9 cellular contexts compared by ENCODE assay signal in genomic region chr7:100373261-100373831, GRCh38. TPM values are rescaled to one million over a fixed set of nuclear protein-coding genes. Genes with fewer than 3 reads are reported as not detected.
A peak's percentile ranks its signal among the peaks of the same experiment; 100 is the strongest.
DNase-seq lines count a peak whose midpoint lies in the region; ATAC-seq, FAIRE-seq and TF ChIP-seq lines count a peak whose summit lies in the region.
"Had no signal": no experiment of that assay in that cellular context is flagged by ENCODE, and none has a peak within 500 bp of the region (broad histone marks: within the 10 kb centered on the region; RNA-seq: fewer than 3 reads in every experiment).

TSS of gene PILRA (plus strand) at chr7:100373487. CDS start at chr7:100373657, 170 bp downstream.

- intact Hi-C loops in activated naive CD4-positive, alpha-beta T cell treated with anti-CD3 and anti-CD28 coated beads for 36 hours (cut with micrococcal nuclease): no loop called here
- intact Hi-C loops in upper lobe of right lung (cut with DNase I): no loop called here

- H3K4me3 ChIP-seq in cardiac fibroblast (replicated peaks in 1 of 2; ENCODE audit: low read depth in 2 of 2, low read length in 2 of 2): no peak within 1 kb of the TSS
- H3K4me3 ChIP-seq in upper lobe of right lung: peak within 1 kb of the TSS; percentile 36
- H3K4me3 ChIP-seq in MG63: no peak within 1 kb of the TSS

- H3K9me3 Mint-ChIP-seq in activated naive CD4-positive, alpha-beta T cell treated with anti-CD3 and anti-CD28 coated beads for 36 hours: no peaks in the 10 kb centered on the region
- no peaks in the 10 kb centered on the region for H3K9me3 Mint-ChIP-seq in memory B cell

- CTCF ChIA-PET in activated naive CD4-positive, alpha-beta T cell treated with anti-CD3 and anti-CD28 coated beads for 36 hours (lab: Charles Lee): no interaction called here

- no peaks in the 10 kb centered on the region for H3K9me3 ChIP-seq in upper lobe of right lung
- no peaks in the 10 kb centered on the region for H3K9me3 ChIP-seq in MG63

- no peak within 1 kb of the TSS for H3K4me3 Mint-ChIP-seq in activated naive CD4-positive, alpha-beta T cell treated with anti-CD3 and anti-CD28 coated beads for 36 hours
- peak within 1 kb of the TSS; percentile 64 for H3K4me3 Mint-ChIP-seq in memory B cell

- no peaks in the 10 kb centered on the region for H3K27me3 Mint-ChIP-seq in activated naive CD4-positive, alpha-beta T cell treated with anti-CD3 and anti-CD28 coated beads for 36 hours (ENCODE audit: low read depth)
- no peaks in the 10 kb centered on the region for H3K27me3 Mint-ChIP-seq in memory B cell

- no peaks in the 10 kb centered on the region for H3K36me3 Mint-ChIP-seq in activated naive CD4-positive, alpha-beta T cell treated with anti-CD3 and anti-CD28 coated beads for 36 hours (ENCODE audit: low read depth)
- H3K36me3 Mint-ChIP-seq in memory B cell: no peaks in the 10 kb centered on the region

- H3K4me1 ChIP-seq in upper lobe of right lung: peaks cover 4% of the 10 kb centered on the region

- DNase-seq in activated naive CD4-positive, alpha-beta T cell treated with anti-CD3 and anti-CD28 coated beads for 36 hours: no peak
- DNase-seq in activated naive CD4-positive, alpha-beta T cell (lab: John Stamatoyannopoulos, UW): no peak
- DNase-seq in cardiac fibroblast (ENCODE audit: low read depth in 2 of 2): peak; percentile 41 to 46
- no peak for DNase-seq in memory B cell (ENCODE audit: low spot score in 2 of 2)
- DNase-seq in upper lobe of right lung: peak; percentile 72
- DNase-seq in HTR-8/SVneo (ENCODE audit: insufficient read length, low spot score): no peak
- no peak for DNase-seq in MG63

- H3K27ac ChIP-seq in upper lobe of right lung: peak within 1 kb of the TSS; percentile 75

- H3K27me3 ChIP-seq in upper lobe of right lung (no peaks in the 10 kb centered on the region), MG63 (no peaks in the 10 kb centered on the region)

- TF ChIP-seq CTCF in cardiac fibroblast (IDR thresholded peaks at IDR 0.05; ENCODE audit: low read depth, low read length): no peak
- no peak for TF ChIP-seq CTCF in upper lobe of right lung (IDR thresholded peaks at IDR 0.05)

- FAIRE-seq in HTR-8/SVneo (lab: Jason Lieb, UNC): no peak
- FAIRE-seq: bronchial epithelial cell had no signal

- ATAC-seq in memory B cell (ENCODE audit: low read depth): no peak
- peak; percentile 67 for ATAC-seq in upper lobe of right lung
- no peak for ATAC-seq in HG02973 (IDR thresholded peaks at IDR 0.05; ENCODE audit: unreplicated experiment)

- peak within 1 kb of the TSS; percentile 41 for H3K27ac Mint-ChIP-seq in activated naive CD4-positive, alpha-beta T cell treated with anti-CD3 and anti-CD28 coated beads for 36 hours
- H3K27ac Mint-ChIP-seq in memory B cell: peak within 1 kb of the TSS; percentile 89

- H3K36me3 ChIP-seq in upper lobe of right lung: no peaks in the 10 kb centered on the region
- no peaks in the 10 kb centered on the region for H3K36me3 ChIP-seq in MG63

- peaks cover 13% of the 10 kb centered on the region for H3K4me1 Mint-ChIP-seq in activated naive CD4-positive, alpha-beta T cell treated with anti-CD3 and anti-CD28 coated beads for 36 hours (ENCODE audit: low read depth)
- H3K4me1 Mint-ChIP-seq in memory B cell: peaks cover 31% of the 10 kb centered on the region

RNA-seq across cellular contexts. Expression of gene PILRA, which starts in this region (rescaled TPM):
- total RNA-seq in activated naive CD4-positive, alpha-beta T cell treated with anti-CD3 and anti-CD28 coated beads for 36 hours: under 1 TPM; 0.27 to 0.29 TPM
- 36.9 TPM for total RNA-seq in upper lobe of right lung
- not detected in 2 replicates for total RNA-seq in MG63 (2014; rRNA removed; shearing (Covaris generic); ENCODE audit: low replicate concordance)
- total RNA-seq: bronchial epithelial cell had no signal

Comparison
In these comparisons a context has a peak if more than half of its experiments do, and no peak if none do; other contexts are left out.
1. RNA of gene PILRA (total RNA-seq): 36.9 TPM in upper lobe of right lung (single experiment); 0.27 to 0.29 TPM in activated naive CD4-positive, alpha-beta T cell treated with anti-CD3 and anti-CD28 coated beads for 36 hours and not detected in MG63; every median in the first group is over 10 times any median in the second.
2. DNase-seq: peak in cardiac fibroblast (2 of 2) and upper lobe of right lung (single experiment); none in activated naive CD4-positive, alpha-beta T cell treated with anti-CD3 and anti-CD28 coated beads for 36 hours (single experiment), activated naive CD4-positive, alpha-beta T cell (0 of 4), memory B cell (0 of 2), HTR-8/SVneo (single experiment) and MG63 (single experiment).